9 cellular contexts compared by ENCODE assay signal in genomic region chr13:51590966-51591627, GRCh38. TPM values are rescaled to one million over a fixed set of nuclear protein-coding genes. Genes with fewer than 3 reads are reported as not detected.
DNase-seq lines count a peak whose midpoint lies in the region; ATAC-seq, FAIRE-seq and TF ChIP-seq lines count a peak whose summit lies in the region.
"Had no signal": no experiment of that assay in that cellular context is flagged by ENCODE, and none has a peak within 500 bp of the region (broad histone marks: within the 10 kb centered on the region; RNA-seq: fewer than 3 reads in every experiment).

No MANE protein-coding gene starts in this region.

- peak overlapping the region; percentile 10 to 69 for H3K27ac ChIP-seq in uterus
- H3K27ac ChIP-seq: SJCRH30 had no signal

- DNase-seq in activated naive CD4-positive, alpha-beta T cell treated with anti-CD3 and anti-CD28 coated beads, Interleukin-2, amount 10 ng/mL, durations not matched to agents 7 days and 5 days = no peak
- no peak for DNase-seq in activated naive CD4-positive, alpha-beta T cell treated with Interleukin-2 at 50 U/mL for 16 hours
- DNase-seq in adipocyte (ENCODE audit: low read depth) = peak; percentile 84
- peak; percentile 24 to 28 for DNase-seq in uterus
- no peak for DNase-seq in GM19239 (ENCODE audit: insufficient read length, low spot score)
- no peak for DNase-seq in cerebellar cortex (ENCODE audit: low spot score)

- H3K9me3 Mint-ChIP-seq in activated naive CD4-positive, alpha-beta T cell treated with anti-CD3 and anti-CD28 coated beads, Interleukin-2, amount 10 ng/mL, durations not matched to agents 7 days and 5 days = no peaks in the 10 kb centered on the region

- H3K4me3 ChIP-seq in adipocyte (ENCODE audit: low read length) (peak overlapping the region; percentile 63), uterus (no peak overlapping the region)
- H3K4me3 ChIP-seq: SJCRH30 had no signal

- FAIRE-seq in islet of Langerhans (lab: Jason Lieb, UNC) = peak; percentile 17
- FAIRE-seq in GM19239 (lab: Jason Lieb, UNC) = no peak

- CTCF ChIA-PET in activated naive CD4-positive, alpha-beta T cell treated with anti-CD3 and anti-CD28 coated beads, Interleukin-2, amount 10 ng/mL, durations not matched to agents 7 days and 5 days (lab: Charles Lee) = interaction anchor here (1.1 kb wide), 1 partner anchor 173 kb away, joined by 4 read pairs; no protein-coding TSS in a partner anchor

- peaks cover 40% of the 10 kb centered on the region for H3K4me1 ChIP-seq in adipocyte (ENCODE audit: control insufficient read depth, insufficient read depth, low read length)
- H3K4me1 ChIP-seq in uterus = peaks cover 14 to 17% of the 10 kb centered on the region in 2 donors

- TF ChIP-seq POLR2A in uterus (IDR thresholded peaks at IDR 0.05) = no peak

- peak overlapping the region; percentile 55 for H3K9ac ChIP-seq in adipocyte (ENCODE audit: low read length)

- no peaks in the 10 kb centered on the region for H3K27me3 ChIP-seq in adipocyte (replicated peaks; ENCODE audit: control insufficient read depth, insufficient read depth, low read length)
- H3K27me3 ChIP-seq in uterus = no peaks in the 10 kb centered on the region
- H3K27me3 ChIP-seq: SJCRH30 had no signal

- no peak for TF ChIP-seq CTCF in uterus (IDR thresholded peaks at IDR 0.05)

- H3K36me3 Mint-ChIP-seq in activated naive CD4-positive, alpha-beta T cell treated with anti-CD3 and anti-CD28 coated beads, Interleukin-2, amount 10 ng/mL, durations not matched to agents 7 days and 5 days = peaks cover 4% of the 10 kb centered on the region

- no peak overlapping the region for H3K4me3 Mint-ChIP-seq in activated naive CD4-positive, alpha-beta T cell treated with anti-CD3 and anti-CD28 coated beads, Interleukin-2, amount 10 ng/mL, durations not matched to agents 7 days and 5 days

- H3K9me3 ChIP-seq in adipocyte (ENCODE audit: control insufficient read depth, low read length) = no peaks in the 10 kb centered on the region
- no peaks in the 10 kb centered on the region for H3K9me3 ChIP-seq in uterus
- H3K9me3 ChIP-seq: SJCRH30 had no signal

- intact Hi-C loops in uterus (cut with DNase I; ENCODE audit: low total_unique reads) = no loop called here

- ATAC-seq in HG02970 (IDR thresholded peaks at IDR 0.05; ENCODE audit: low FRiP score, unreplicated experiment) = no peak

- no peaks in the 10 kb centered on the region for H3K27me3 Mint-ChIP-seq in activated naive CD4-positive, alpha-beta T cell treated with anti-CD3 and anti-CD28 coated beads, Interleukin-2, amount 10 ng/mL, durations not matched to agents 7 days and 5 days

- H3K4me1 Mint-ChIP-seq in activated naive CD4-positive, alpha-beta T cell treated with anti-CD3 and anti-CD28 coated beads, Interleukin-2, amount 10 ng/mL, durations not matched to agents 7 days and 5 days = peaks cover 34% of the 10 kb centered on the region

- no peaks in the 10 kb centered on the region for H3K36me3 ChIP-seq in adipocyte (ENCODE audit: control insufficient read depth, insufficient read depth, low read length, severe bottlenecking)
- no peaks in the 10 kb centered on the region for H3K36me3 ChIP-seq in uterus
- H3K36me3 ChIP-seq: SJCRH30 had no signal

- H3K27ac Mint-ChIP-seq in activated naive CD4-positive, alpha-beta T cell treated with anti-CD3 and anti-CD28 coated beads, Interleukin-2, amount 10 ng/mL, durations not matched to agents 7 days and 5 days = peak overlapping the region; percentile 28

RNA-seq across cellular contexts. Expression of gene WDFY2, which starts 6.8 kb away (rescaled TPM):
- 10 to 100 TPM in 1 of 4 donors, 1 to 10 TPM in 3; 7.9 to 21.0 (median 9.1) TPM for total RNA-seq in uterus

Comparison
In these comparisons a context has a peak if more than half of its experiments do, and no peak if none do; other contexts are left out.
1. DNase-seq: peak in adipocyte (single experiment) and uterus (2 of 2); none in activated naive CD4-positive, alpha-beta T cell treated with anti-CD3 and anti-CD28 coated beads, Interleukin-2, amount 10 ng/mL, durations not matched to agents 7 days and 5 days (single experiment), activated naive CD4-positive, alpha-beta T cell treated with Interleukin-2 at 50 U/mL for 16 hours (single experiment), GM19239 (single experiment) and cerebellar cortex (single experiment).